ENCODE assay signal across 18 cellular contexts in the genomic region with DNA sequence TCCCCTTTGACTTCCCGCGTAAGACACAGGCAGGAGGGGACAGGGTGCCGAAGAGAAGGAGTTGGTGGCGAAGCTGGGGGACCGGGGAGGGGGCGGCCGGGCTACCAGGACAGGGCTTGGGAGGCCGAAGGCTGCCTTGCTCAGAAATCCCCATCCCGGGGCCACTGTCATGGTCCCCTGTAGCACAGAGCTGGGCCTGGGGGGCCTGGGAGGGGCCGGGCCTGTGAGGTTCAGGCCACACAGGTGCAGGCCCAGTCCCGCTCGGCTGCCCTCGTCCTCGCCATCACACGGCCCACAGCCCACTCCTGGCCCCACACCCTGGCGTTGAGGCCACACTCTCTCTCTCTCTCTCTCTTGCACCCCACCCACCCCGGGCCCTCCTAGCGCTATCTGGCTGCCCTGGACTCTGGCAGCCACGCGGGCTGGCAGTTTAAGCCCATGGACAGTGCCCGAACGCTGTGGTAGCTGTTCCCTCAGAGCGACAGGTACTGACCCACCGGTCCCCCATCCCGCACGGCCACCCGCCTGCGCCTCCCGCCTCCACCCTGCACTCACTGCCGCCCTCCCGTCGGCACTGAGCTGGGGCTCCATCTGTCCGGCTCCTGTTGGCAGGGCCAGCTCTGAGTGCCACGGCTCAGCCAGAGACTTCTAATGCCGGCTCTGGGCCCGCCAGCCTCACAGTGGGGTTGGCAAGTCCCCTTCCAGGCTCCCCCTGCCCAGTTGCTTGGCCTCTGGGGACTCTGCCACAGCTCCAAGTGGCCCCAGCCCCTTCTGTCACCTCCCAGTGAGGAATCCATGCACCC. TPM values are rescaled to one million over a fixed set of nuclear protein-coding genes. Genes with fewer than 3 reads are reported as not detected.
"Had no signal": no experiment of that assay in that cellular context is flagged by ENCODE, and none has a peak within 500 bp of the region (broad histone marks: within the 10 kb centered on the region; RNA-seq: fewer than 3 reads in every experiment).

No MANE protein-coding gene starts in this region.

- H3K27me3 ChIP-seq: heart left ventricle, tibial artery had no signal

- DNase-seq: activated CD4-positive, alpha-beta T cell treated with anti-CD3 and anti-CD28 coated beads, Interleukin-2, amount 10 ng/mL, durations not matched to agents 7 days and 5 days; activated CD4-positive, CD25-positive, alpha-beta regulatory T cell treated with anti-CD3 and anti-CD28 coated beads, Interleukin-2, amount 50 U/mL, for 72 hours; activated CD8-positive, alpha-beta T cell treated with anti-CD3 and anti-CD28 coated beads for 36 hours; activated gamma-delta T cell; activated naive CD4-positive, alpha-beta T cell treated with anti-CD3 and anti-CD28 coated beads, Interleukin-2, amount 50 U/mL, for 16 hours; activated naive CD8-positive, alpha-beta T cell treated with anti-CD3 and anti-CD28 coated beads, Interleukin-2, amount 50 U/mL, for 24 hours; effector CD4-positive, alpha-beta T cell; islet precursor cell; naive B cell; occipital lobe; small intestine; stimulated activated CD4-positive, alpha-beta T cell treated with anti-CD3 and anti-CD28 coated beads, Interleukin-15, amount 100 ng/mL, for 24 hours; stimulated activated naive CD4-positive, alpha-beta T cell; tibial artery had no signal

- H3K9me3 ChIP-seq: heart left ventricle, tibial artery had no signal

- H3K27ac ChIP-seq: heart left ventricle, tibial artery, VCaP had no signal

- H3K4me3 ChIP-seq: heart left ventricle, lung, tibial artery had no signal

RNA-seq across cellular contexts. Expression of a gene that starts 28.2 kb away (rescaled TPM):
- polyA plus RNA-seq: neural cell had no signal
